In genomic region chr16:566475-567361, GRCh38 we compare ENCODE assay signal across 7 cellular contexts. TPM values are rescaled to one million over a fixed set of nuclear protein-coding genes. Genes with fewer than 3 reads are reported as not detected.
A peak's percentile ranks its signal among the peaks of the same experiment; 100 is the strongest.
DNase-seq lines count a peak whose midpoint lies in the region; ATAC-seq, FAIRE-seq and TF ChIP-seq lines count a peak whose summit lies in the region.

A gene with protein sequence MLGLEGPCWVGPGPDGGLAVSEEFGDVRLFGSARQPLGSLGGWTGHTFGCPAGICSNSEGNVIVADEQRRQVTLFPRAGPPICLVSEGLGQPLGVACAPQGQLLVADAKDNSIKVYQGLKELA (plus strand): TSS chr16:567005. CDS start chr16:568048, 1,043 bp downstream.

- H3K36me3 ChIP-seq in right lobe of liver, result no peaks in the 10 kb centered on the region
- no peaks in the 10 kb centered on the region for H3K36me3 ChIP-seq in suprapubic skin

- ATAC-seq in right lobe of liver (peak; percentile 21 to 32 (median 30)), GM21528 (IDR thresholded peaks at IDR 0.05; ENCODE audit: low FRiP score, unreplicated experiment) (no peak)

- FAIRE-seq in GM18507 (lab: Jason Lieb, UNC), result peak; percentile 92
- no peak for FAIRE-seq in HTR-8/SVneo (lab: Jason Lieb, UNC)

- H3K4me1 ChIP-seq in right lobe of liver (peaks cover 0 to 8% (median 0%) of the 10 kb centered on the region in 4 donors), suprapubic skin (peaks cover 58% of the 10 kb centered on the region)

- no peaks in the 10 kb centered on the region for H3K9me3 ChIP-seq in right lobe of liver
- H3K9me3 ChIP-seq in suprapubic skin, result no peaks in the 10 kb centered on the region

- no peaks in the 10 kb centered on the region for H3K36me3 Mint-ChIP-seq in T-helper 1 cell treated with Interleukin-12 subunit alpha and Interleukin-12 subunit beta and Interleukin-4 antibody, amounts not matched to agents 30 μg/mL and 1 μg/mL, for 36 hours (ENCODE audit: low read depth)

- H3K27ac ChIP-seq in right lobe of liver, result peak within 1 kb of the TSS in 1 of 3 donors; percentile 29
- H3K27ac ChIP-seq in suprapubic skin, result no peak within 1 kb of the TSS

- H3K27me3 ChIP-seq in right lobe of liver (no peaks in the 10 kb centered on the region), suprapubic skin (peaks cover 11% of the 10 kb centered on the region)

- no peak for TF ChIP-seq EP300 in suprapubic skin (IDR thresholded peaks at IDR 0.05)

- DNase-seq in GM18507 (ENCODE audit: extremely low spot score, insufficient read length, low read depth) (peak; percentile 79), HTR-8/SVneo (ENCODE audit: insufficient read length, low spot score) (peak; percentile 41), right lobe of liver (peak in 1 of 3 donors; percentile 62), suprapubic skin (ENCODE audit: low spot score in 2 of 2) (no peak)
- DNase-seq in central memory CD4-positive, alpha-beta T cell, result peak; percentile 35

- TF ChIP-seq POLR2A in right lobe of liver (IDR thresholded peaks at IDR 0.05), result no peak
- no peak for TF ChIP-seq POLR2A in suprapubic skin (IDR thresholded peaks at IDR 0.05)

- no CpG with 5 or more reads among the region's 26 CpGs for WGBS in right lobe of liver (ENCODE audit: insufficient coverage, low coverage, low lambda C conversion rate, missing lambda C conversion rate)
- 41% methylated on average over 8 of the region's 26 CpGs for WGBS in suprapubic skin

- intact Hi-C loops in right lobe of liver (cut with DNase I), result no loop called here

- peak within 1 kb of the TSS; percentile 72 for H3K27ac Mint-ChIP-seq in T-helper 1 cell treated with Interleukin-12 subunit alpha and Interleukin-12 subunit beta and Interleukin-4 antibody, amounts not matched to agents 30 μg/mL and 1 μg/mL, for 36 hours

- H3K9me3 Mint-ChIP-seq in T-helper 1 cell treated with Interleukin-12 subunit alpha and Interleukin-12 subunit beta and Interleukin-4 antibody, amounts not matched to agents 30 μg/mL and 1 μg/mL, for 36 hours, result no peaks in the 10 kb centered on the region

- peaks cover 8% of the 10 kb centered on the region for H3K27me3 Mint-ChIP-seq in T-helper 1 cell treated with Interleukin-12 subunit alpha and Interleukin-12 subunit beta and Interleukin-4 antibody, amounts not matched to agents 30 μg/mL and 1 μg/mL, for 36 hours (ENCODE audit: low read depth)

- peak within 1 kb of the TSS; percentile 57 for H3K4me3 Mint-ChIP-seq in T-helper 1 cell treated with Interleukin-12 subunit alpha and Interleukin-12 subunit beta and Interleukin-4 antibody, amounts not matched to agents 30 μg/mL and 1 μg/mL, for 36 hours

- TF ChIP-seq CTCF in right lobe of liver (IDR thresholded peaks at IDR 0.05) (no peak), suprapubic skin (IDR thresholded peaks at IDR 0.05) (no peak)

- peaks cover 18% of the 10 kb centered on the region for H3K4me1 Mint-ChIP-seq in T-helper 1 cell treated with Interleukin-12 subunit alpha and Interleukin-12 subunit beta and Interleukin-4 antibody, amounts not matched to agents 30 μg/mL and 1 μg/mL, for 36 hours (ENCODE audit: low read depth)

- H3K4me3 ChIP-seq in right lobe of liver (peak within 1 kb of the TSS in 1 of 3 donors; percentile 26), suprapubic skin (peak within 1 kb of the TSS; percentile 32)

RNA-seq across cellular contexts. Expression of the gene that starts here (rescaled TPM):
- total RNA-seq in right lobe of liver, result under 1 TPM in 5 of 6 experiments, not detected in 1; 0.12 to 0.33 (median 0.28) TPM
- under 1 TPM; 0.29 to 0.79 (median 0.35) TPM for total RNA-seq in suprapubic skin

Comparison
In these comparisons a context has a peak if more than half of its experiments do, and no peak if none do; other contexts are left out.
1. Peak in ATAC-seq in right lobe of liver; RNA of the gene not detected or under 1 TPM.
2. DNase-seq: peak in GM18507 (single experiment), HTR-8/SVneo (single experiment) and central memory CD4-positive, alpha-beta T cell (single experiment); none in suprapubic skin (0 of 2).